In the genomic region with DNA sequence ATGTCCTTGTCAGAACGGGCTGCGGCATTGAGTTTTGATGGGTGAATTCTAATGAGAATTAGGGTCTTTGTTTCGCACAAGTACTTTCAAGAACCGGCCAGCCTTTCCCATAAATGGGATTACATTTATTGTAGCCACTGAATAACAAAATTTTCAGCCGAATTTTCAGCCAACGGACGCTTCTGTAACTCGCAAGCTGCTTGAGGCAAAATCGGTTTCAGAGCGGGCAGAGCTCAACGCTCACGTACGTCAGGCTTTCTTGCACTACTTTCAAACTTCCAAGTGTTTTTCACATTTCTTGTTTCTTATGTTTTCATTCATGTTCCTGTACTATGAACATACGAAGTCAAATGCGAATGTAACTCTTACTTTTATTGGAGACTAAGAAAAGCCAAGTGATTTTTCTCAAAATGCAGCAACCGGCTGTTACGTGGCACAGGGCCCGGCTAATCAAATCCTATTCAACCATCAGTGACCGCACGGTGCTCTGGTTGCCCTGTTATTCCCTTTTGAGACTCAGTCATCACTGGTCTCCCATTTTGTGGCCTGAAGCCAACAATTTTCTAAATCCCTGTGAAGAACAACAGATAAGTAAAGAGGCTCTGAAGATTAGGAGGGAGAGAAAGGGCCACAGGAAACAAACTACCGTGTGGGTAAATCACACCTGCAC, we compare ENCODE assay signal across 11 cellular contexts.
A peak's percentile ranks its signal among the peaks of the same experiment; 100 is the strongest.
DNase-seq lines count a peak whose midpoint lies in the region; ATAC-seq and TF ChIP-seq lines count a peak whose summit lies in the region.
"Had no signal": no experiment of that assay in that cellular context is flagged by ENCODE, and none has a peak within 500 bp of the region (broad histone marks: within the 10 kb centered on the region; RNA-seq: fewer than 3 reads in every experiment).

No MANE protein-coding gene starts in this region.

- no peaks in the 10 kb centered on the region for H3K36me3 Mint-ChIP-seq in activated naive CD4-positive, alpha-beta T cell treated with anti-CD3 and anti-CD28 coated beads, Interleukin-2, amount 10 ng/mL, durations not matched to agents 7 days and 5 days

- peaks cover 21% of the 10 kb centered on the region for H3K4me1 Mint-ChIP-seq in activated naive CD4-positive, alpha-beta T cell treated with anti-CD3 and anti-CD28 coated beads, Interleukin-2, amount 10 ng/mL, durations not matched to agents 7 days and 5 days

- CTCF ChIA-PET in activated naive CD4-positive, alpha-beta T cell treated with anti-CD3 and anti-CD28 coated beads, Interleukin-2, amount 10 ng/mL, durations not matched to agents 7 days and 5 days (lab: Charles Lee): interaction anchor here (2.6 kb wide), 1 partner anchor 14 kb away, joined by 10 read pairs; no protein-coding TSS in a partner anchor

- peak overlapping the region; percentile 59 for H3K27ac ChIP-seq in temporal lobe (ENCODE audit: low read depth, low read length)

- DNase-seq in activated naive CD4-positive, alpha-beta T cell treated with anti-CD3 and anti-CD28 coated beads, Interleukin-2, amount 10 ng/mL, durations not matched to agents 7 days and 5 days: no peak
- DNase-seq in activated naive CD4-positive, alpha-beta T cell (lab: John Stamatoyannopoulos, UW): no peak
- DNase-seq in astrocyte of the spinal cord (ENCODE audit: low read depth, low spot score) (peak; percentile 43), left kidney (ENCODE audit: low read depth, low spot score) (peak; percentile 32), erythroblast (lab: John Stamatoyannopoulos, UW) (no peak)
- DNase-seq in activated CD8-positive, alpha-beta memory T cell treated with anti-CD3 and anti-CD28 coated beads for 24 hours: no peak
- DNase-seq: activated CD4-positive, CD25-positive, alpha-beta regulatory T cell treated with anti-CD3 and anti-CD28 coated beads, Interleukin-2, amount 50 U/mL, for 72 hours; esophagus squamous epithelium; NCI-H510A had no signal

- no peak for ATAC-seq in HG03097 (IDR thresholded peaks at IDR 0.05; ENCODE audit: low FRiP score, unreplicated experiment)

- H3K4me3 ChIP-seq in astrocyte of the spinal cord (ENCODE audit: low read depth, low read length): peak overlapping the region; percentile 42

- TF ChIP-seq POLR2A in erythroblast (IDR thresholded peaks at IDR 0.05; ENCODE audit: low read length): no peak

- H3K9me3 Mint-ChIP-seq in activated naive CD4-positive, alpha-beta T cell treated with anti-CD3 and anti-CD28 coated beads, Interleukin-2, amount 10 ng/mL, durations not matched to agents 7 days and 5 days: no peaks in the 10 kb centered on the region

- in situ Hi-C loops in astrocyte of the spinal cord (cut with HindIII; ENCODE audit: low sequenced_read_pairs): loop anchor here (25.0 kb wide), 1 partner anchor 335 kb away; no protein-coding TSS in a partner anchor

- peak overlapping the region; percentile 38 for H3K27ac Mint-ChIP-seq in activated naive CD4-positive, alpha-beta T cell treated with anti-CD3 and anti-CD28 coated beads, Interleukin-2, amount 10 ng/mL, durations not matched to agents 7 days and 5 days

- peaks cover 10% of the 10 kb centered on the region for H3K27me3 Mint-ChIP-seq in activated naive CD4-positive, alpha-beta T cell treated with anti-CD3 and anti-CD28 coated beads, Interleukin-2, amount 10 ng/mL, durations not matched to agents 7 days and 5 days

- H3K4me3 Mint-ChIP-seq in activated naive CD4-positive, alpha-beta T cell treated with anti-CD3 and anti-CD28 coated beads, Interleukin-2, amount 10 ng/mL, durations not matched to agents 7 days and 5 days: peak overlapping the region; percentile 70

- no peak for TF ChIP-seq CTCF in astrocyte of the spinal cord (IDR thresholded peaks at IDR 0.05; ENCODE audit: low read depth, low read length)

Comparison
In these comparisons a context has a peak if more than half of its experiments do, and no peak if none do; other contexts are left out.
1. DNase-seq: peak in astrocyte of the spinal cord (single experiment) and left kidney (single experiment); none in activated naive CD4-positive, alpha-beta T cell treated with anti-CD3 and anti-CD28 coated beads, Interleukin-2, amount 10 ng/mL, durations not matched to agents 7 days and 5 days (single experiment), activated naive CD4-positive, alpha-beta T cell (0 of 4), erythroblast (0 of 2) and activated CD8-positive, alpha-beta memory T cell treated with anti-CD3 and anti-CD28 coated beads for 24 hours (single experiment).